ENCODE assay signal across 1 cellular context in genomic region chr3:12841085-12841969, GRCh38.
TF ChIP-seq lines count a peak whose summit lies in the region.

RPL32 (minus strand) TSS chr3:12841565; CDS start chr3:12840237, 1,328 bp downstream.

TF ChIP-seq in K562, 482 proteins besides CTCF, POLR2A, EP300 and RAD21 (continued from another document and continues in another):
- TF ChIP-seq, protein P1, sequence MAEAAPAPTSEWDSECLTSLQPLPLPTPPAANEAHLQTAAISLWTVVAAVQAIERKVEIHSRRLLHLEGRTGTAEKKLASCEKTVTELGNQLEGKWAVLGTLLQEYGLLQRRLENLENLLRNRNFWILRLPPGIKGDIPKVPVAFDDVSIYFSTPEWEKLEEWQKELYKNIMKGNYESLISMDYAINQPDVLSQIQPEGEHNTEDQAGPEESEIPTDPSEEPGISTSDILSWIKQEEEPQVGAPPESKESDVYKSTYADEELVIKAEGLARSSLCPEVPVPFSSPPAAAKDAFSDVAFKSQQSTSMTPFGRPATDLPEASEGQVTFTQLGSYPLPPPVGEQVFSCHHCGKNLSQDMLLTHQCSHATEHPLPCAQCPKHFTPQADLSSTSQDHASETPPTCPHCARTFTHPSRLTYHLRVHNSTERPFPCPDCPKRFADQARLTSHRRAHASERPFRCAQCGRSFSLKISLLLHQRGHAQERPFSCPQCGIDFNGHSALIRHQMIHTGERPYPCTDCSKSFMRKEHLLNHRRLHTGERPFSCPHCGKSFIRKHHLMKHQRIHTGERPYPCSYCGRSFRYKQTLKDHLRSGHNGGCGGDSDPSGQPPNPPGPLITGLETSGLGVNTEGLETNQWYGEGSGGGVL (CRISPR knock-in tag; IDR thresholded peaks at IDR 0.05): no peak
- no peak for TF ChIP-seq ZNF224 (CRISPR knock-in tag; IDR thresholded peaks at IDR 0.05)
- TF ChIP-seq NFRKB (IDR thresholded peaks at IDR 0.05; ENCODE audit: low read depth): peak; percentile 96
- peak; percentile 100 for TF ChIP-seq ELF2 (CRISPR knock-in tag; IDR thresholded peaks at IDR 0.05)
- TF ChIP-seq, protein P2, sequence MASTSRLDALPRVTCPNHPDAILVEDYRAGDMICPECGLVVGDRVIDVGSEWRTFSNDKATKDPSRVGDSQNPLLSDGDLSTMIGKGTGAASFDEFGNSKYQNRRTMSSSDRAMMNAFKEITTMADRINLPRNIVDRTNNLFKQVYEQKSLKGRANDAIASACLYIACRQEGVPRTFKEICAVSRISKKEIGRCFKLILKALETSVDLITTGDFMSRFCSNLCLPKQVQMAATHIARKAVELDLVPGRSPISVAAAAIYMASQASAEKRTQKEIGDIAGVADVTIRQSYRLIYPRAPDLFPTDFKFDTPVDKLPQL (IDR thresholded peaks at IDR 0.05; ENCODE audit: extremely low read depth, insufficient read length): peak; percentile 59
- 0 out of 2 replicates have a peak, but pooled peaks have one; percentile 30 for TF ChIP-seq IRF2 (CRISPR knock-in tag; IDR thresholded peaks at IDR 0.05)
- TF ChIP-seq ESRRA (IDR thresholded peaks at IDR 0.05; ENCODE audit: borderline replicate concordance, low read depth): peak; percentile 11; the same call in 1 of the 2 replicates
- TF ChIP-seq ELK1 (CRISPR knock-in tag; IDR thresholded peaks at IDR 0.05): peak; percentile 98
- peak; percentile 94 for TF ChIP-seq SAP30 (IDR thresholded peaks at IDR 0.05; ENCODE audit: borderline replicate concordance, insufficient read depth, low read depth, low read length, poor library complexity, severe bottlenecking)
- TF ChIP-seq GMEB1 (CRISPR knock-in tag; IDR thresholded peaks at IDR 0.05): peak; percentile 47; the same call in 1 of the 2 replicates
- no peak for TF ChIP-seq NUFIP1 (IDR thresholded peaks at IDR 0.05; ENCODE audit: partially characterized antibody)
- TF ChIP-seq, protein P3, sequence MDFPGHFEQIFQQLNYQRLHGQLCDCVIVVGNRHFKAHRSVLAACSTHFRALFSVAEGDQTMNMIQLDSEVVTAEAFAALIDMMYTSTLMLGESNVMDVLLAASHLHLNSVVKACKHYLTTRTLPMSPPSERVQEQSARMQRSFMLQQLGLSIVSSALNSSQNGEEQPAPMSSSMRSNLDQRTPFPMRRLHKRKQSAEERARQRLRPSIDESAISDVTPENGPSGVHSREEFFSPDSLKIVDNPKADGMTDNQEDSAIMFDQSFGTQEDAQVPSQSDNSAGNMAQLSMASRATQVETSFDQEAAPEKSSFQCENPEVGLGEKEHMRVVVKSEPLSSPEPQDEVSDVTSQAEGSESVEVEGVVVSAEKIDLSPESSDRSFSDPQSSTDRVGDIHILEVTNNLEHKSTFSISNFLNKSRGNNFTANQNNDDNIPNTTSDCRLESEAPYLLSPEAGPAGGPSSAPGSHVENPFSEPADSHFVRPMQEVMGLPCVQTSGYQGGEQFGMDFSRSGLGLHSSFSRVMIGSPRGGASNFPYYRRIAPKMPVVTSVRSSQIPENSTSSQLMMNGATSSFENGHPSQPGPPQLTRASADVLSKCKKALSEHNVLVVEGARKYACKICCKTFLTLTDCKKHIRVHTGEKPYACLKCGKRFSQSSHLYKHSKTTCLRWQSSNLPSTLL (IDR thresholded peaks at IDR 0.05): no peak
- no peak for TF ChIP-seq ZNF830 (CRISPR knock-in tag; IDR thresholded peaks at IDR 0.05)
- TF ChIP-seq CSDE1 (IDR thresholded peaks at IDR 0.05): peak in 1 of 2 experiments; percentile 59; a peak in 2 of 4 replicates
- TF ChIP-seq XRCC3 (IDR thresholded peaks at IDR 0.05): no peak; the same call in 1 of the 2 replicates
- TF ChIP-seq ZNF143 (CRISPR knock-in tag; IDR thresholded peaks at IDR 0.05): peak; percentile 84
- no peak for TF ChIP-seq SREBF1 (IDR thresholded peaks at IDR 0.05; ENCODE audit: borderline replicate concordance, low read depth, low read length)
- TF ChIP-seq ZNF707 (CRISPR knock-in tag; conservative IDR thresholded peaks at IDR 0.05): 0 out of 2 replicates have a peak, but pooled peaks have one; percentile 12
- 0 out of 2 replicates have a peak, but pooled peaks have one; percentile 44 for TF ChIP-seq HLTF (IDR thresholded peaks at IDR 0.05)
- TF ChIP-seq ETS2 (tag; IDR thresholded peaks at IDR 0.05; ENCODE audit: borderline replicate concordance, poor library complexity, severe bottlenecking): peak; percentile 83
- peak; percentile 98 for TF ChIP-seq TAF1 (IDR thresholded peaks at IDR 0.05; ENCODE audit: control insufficient read depth, extremely low read depth, insufficient read depth, low read length, severe bottlenecking)
- TF ChIP-seq FOXP1 (CRISPR knock-in tag; IDR thresholded peaks at IDR 0.05): peak; percentile 86; the same call in 1 of the 2 replicates
- peak; percentile 86 for TF ChIP-seq CEBPB (tag; IDR thresholded peaks at IDR 0.05)
- no peak for TF ChIP-seq ZNF140 (CRISPR knock-in tag; IDR thresholded peaks at IDR 0.05)
- TF ChIP-seq LCOR (CRISPR knock-in tag; IDR thresholded peaks at IDR 0.05): peak; percentile 89; the same call in 1 of the 2 replicates
- peak; percentile 72; the same call in 1 of the 2 replicates for TF ChIP-seq ZNF197 (CRISPR knock-in tag; IDR thresholded peaks at IDR 0.05; ENCODE audit: low read depth)
- peak; percentile 27 for TF ChIP-seq ZNF263 (CRISPR knock-in tag; IDR thresholded peaks at IDR 0.05; ENCODE audit: borderline replicate concordance)
- TF ChIP-seq, protein P4, sequence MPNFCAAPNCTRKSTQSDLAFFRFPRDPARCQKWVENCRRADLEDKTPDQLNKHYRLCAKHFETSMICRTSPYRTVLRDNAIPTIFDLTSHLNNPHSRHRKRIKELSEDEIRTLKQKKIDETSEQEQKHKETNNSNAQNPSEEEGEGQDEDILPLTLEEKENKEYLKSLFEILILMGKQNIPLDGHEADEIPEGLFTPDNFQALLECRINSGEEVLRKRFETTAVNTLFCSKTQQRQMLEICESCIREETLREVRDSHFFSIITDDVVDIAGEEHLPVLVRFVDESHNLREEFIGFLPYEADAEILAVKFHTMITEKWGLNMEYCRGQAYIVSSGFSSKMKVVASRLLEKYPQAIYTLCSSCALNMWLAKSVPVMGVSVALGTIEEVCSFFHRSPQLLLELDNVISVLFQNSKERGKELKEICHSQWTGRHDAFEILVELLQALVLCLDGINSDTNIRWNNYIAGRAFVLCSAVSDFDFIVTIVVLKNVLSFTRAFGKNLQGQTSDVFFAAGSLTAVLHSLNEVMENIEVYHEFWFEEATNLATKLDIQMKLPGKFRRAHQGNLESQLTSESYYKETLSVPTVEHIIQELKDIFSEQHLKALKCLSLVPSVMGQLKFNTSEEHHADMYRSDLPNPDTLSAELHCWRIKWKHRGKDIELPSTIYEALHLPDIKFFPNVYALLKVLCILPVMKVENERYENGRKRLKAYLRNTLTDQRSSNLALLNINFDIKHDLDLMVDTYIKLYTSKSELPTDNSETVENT (CRISPR knock-in tag; IDR thresholded peaks at IDR 0.05): peak; percentile 61; the same call in 1 of the 2 replicates
- no peak for TF ChIP-seq TSC22D4 (tag; IDR thresholded peaks at IDR 0.05)
- TF ChIP-seq, protein P5, sequence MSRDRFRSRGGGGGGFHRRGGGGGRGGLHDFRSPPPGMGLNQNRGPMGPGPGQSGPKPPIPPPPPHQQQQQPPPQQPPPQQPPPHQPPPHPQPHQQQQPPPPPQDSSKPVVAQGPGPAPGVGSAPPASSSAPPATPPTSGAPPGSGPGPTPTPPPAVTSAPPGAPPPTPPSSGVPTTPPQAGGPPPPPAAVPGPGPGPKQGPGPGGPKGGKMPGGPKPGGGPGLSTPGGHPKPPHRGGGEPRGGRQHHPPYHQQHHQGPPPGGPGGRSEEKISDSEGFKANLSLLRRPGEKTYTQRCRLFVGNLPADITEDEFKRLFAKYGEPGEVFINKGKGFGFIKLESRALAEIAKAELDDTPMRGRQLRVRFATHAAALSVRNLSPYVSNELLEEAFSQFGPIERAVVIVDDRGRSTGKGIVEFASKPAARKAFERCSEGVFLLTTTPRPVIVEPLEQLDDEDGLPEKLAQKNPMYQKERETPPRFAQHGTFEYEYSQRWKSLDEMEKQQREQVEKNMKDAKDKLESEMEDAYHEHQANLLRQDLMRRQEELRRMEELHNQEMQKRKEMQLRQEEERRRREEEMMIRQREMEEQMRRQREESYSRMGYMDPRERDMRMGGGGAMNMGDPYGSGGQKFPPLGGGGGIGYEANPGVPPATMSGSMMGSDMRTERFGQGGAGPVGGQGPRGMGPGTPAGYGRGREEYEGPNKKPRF (IDR thresholded peaks at IDR 0.05; ENCODE audit: low read depth, low read length): no peak
- TF ChIP-seq ZNF449 (CRISPR knock-in tag; IDR thresholded peaks at IDR 0.05): no peak
- peak; percentile 42 for TF ChIP-seq DACH1 (IDR thresholded peaks at IDR 0.05; ENCODE audit: partially characterized antibody)
- TF ChIP-seq TAF15 (IDR thresholded peaks at IDR 0.05; ENCODE audit: low read depth, low read length): no peak
- TF ChIP-seq ZNF175 (CRISPR knock-in tag; IDR thresholded peaks at IDR 0.05; ENCODE audit: low read depth): peak; percentile 83
- TF ChIP-seq TARDBP (IDR thresholded peaks at IDR 0.05): no peak; the same call in 1 of the 2 replicates
- TF ChIP-seq, protein P6, sequence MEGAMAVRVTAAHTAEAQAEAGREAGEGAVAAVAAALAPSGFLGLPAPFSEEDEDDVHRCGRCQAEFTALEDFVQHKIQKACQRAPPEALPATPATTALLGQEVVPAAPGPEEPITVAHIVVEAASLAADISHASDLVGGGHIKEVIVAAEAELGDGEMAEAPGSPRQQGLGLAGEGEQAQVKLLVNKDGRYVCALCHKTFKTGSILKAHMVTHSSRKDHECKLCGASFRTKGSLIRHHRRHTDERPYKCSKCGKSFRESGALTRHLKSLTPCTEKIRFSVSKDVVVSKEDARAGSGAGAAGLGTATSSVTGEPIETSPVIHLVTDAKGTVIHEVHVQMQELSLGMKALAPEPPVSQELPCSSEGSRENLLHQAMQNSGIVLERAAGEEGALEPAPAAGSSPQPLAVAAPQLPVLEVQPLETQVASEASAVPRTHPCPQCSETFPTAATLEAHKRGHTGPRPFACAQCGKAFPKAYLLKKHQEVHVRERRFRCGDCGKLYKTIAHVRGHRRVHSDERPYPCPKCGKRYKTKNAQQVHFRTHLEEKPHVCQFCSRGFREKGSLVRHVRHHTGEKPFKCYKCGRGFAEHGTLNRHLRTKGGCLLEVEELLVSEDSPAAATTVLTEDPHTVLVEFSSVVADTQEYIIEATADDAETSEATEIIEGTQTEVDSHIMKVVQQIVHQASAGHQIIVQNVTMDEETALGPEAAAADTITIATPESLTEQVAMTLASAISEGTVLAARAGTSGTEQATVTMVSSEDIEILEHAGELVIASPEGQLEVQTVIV (CRISPR knock-in tag; IDR thresholded peaks at IDR 0.05; ENCODE audit: borderline replicate concordance): no peak
- TF ChIP-seq, protein P7, sequence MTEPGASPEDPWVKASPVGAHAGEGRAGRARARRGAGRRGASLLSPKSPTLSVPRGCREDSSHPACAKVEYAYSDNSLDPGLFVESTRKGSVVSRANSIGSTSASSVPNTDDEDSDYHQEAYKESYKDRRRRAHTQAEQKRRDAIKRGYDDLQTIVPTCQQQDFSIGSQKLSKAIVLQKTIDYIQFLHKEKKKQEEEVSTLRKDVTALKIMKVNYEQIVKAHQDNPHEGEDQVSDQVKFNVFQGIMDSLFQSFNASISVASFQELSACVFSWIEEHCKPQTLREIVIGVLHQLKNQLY (CRISPR knock-in tag; conservative IDR thresholded peaks at IDR 0.05): peak in 1 of 2 experiments; percentile 74; a peak in 1 of 4 replicates
- peak; percentile 82; the same call in 1 of the 2 replicates for TF ChIP-seq CBX1 (IDR thresholded peaks at IDR 0.05; ENCODE audit: low read depth)
- TF ChIP-seq TCF7 (IDR thresholded peaks at IDR 0.05; ENCODE audit: borderline replicate concordance): no peak
- TF ChIP-seq, protein P8, sequence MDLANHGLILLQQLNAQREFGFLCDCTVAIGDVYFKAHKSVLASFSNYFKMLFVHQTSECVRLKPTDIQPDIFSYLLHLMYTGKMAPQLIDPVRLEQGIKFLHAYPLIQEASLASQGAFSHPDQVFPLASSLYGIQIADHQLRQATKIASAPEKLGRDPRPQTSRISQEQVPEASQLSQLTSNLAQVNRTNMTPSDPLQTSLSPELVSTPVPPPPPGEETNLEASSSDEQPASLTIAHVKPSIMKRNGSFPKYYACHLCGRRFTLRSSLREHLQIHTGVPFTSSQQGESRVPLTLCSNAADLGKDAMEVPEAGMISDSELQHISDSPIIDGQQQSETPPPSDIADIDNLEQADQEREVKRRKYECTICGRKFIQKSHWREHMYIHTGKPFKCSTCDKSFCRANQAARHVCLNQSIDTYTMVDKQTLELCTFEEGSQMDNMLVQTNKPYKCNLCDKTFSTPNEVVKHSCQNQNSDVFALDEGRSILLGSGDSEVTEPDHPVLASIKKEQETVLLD (IDR thresholded peaks at IDR 0.05): no peak
- peak; percentile 83; the same call in 1 of the 2 replicates for TF ChIP-seq ILF3 (IDR thresholded peaks at IDR 0.05; ENCODE audit: borderline replicate concordance)
- TF ChIP-seq MXI1 (IDR thresholded peaks at IDR 0.05; ENCODE audit: low read depth, low read length): peak; percentile 62; the same call in 1 of the 2 replicates
- peak; percentile 99 for TF ChIP-seq SUPT5H (IDR thresholded peaks at IDR 0.05)
- 0 out of 2 replicates have a peak, but pooled peaks have one; percentile 29 for TF ChIP-seq SMC3 (conservative IDR thresholded peaks at IDR 0.05; ENCODE audit: insufficient read depth, low read depth, low read length)
